ENCODE assay signal across 24 cellular contexts in genomic region chr22:10780281-10780680, GRCh38.
DNase-seq lines count a peak whose midpoint lies in the region; ATAC-seq, FAIRE-seq and TF ChIP-seq lines count a peak whose summit lies in the region.
"Had no signal": no experiment of that assay in that cellular context is flagged by ENCODE, and none has a peak within 500 bp of the region (broad histone marks: within the 10 kb centered on the region; RNA-seq: fewer than 3 reads in every experiment).

No MANE protein-coding gene starts in this region.

- H3K36me3 Mint-ChIP-seq in stimulated activated effector memory CD8-positive, alpha-beta T cell treated with anti-CD3 and anti-CD28 coated beads, Interleukin-12 subunit alpha, Interleukin-12 subunit beta, amount 100 ng/mL, for 72 hours = no peaks in the 10 kb centered on the region
- peaks cover 12% of the 10 kb centered on the region for H3K36me3 Mint-ChIP-seq in mesothelial cell of epicardium

- H3K9me3 Mint-ChIP-seq in stimulated activated effector memory CD8-positive, alpha-beta T cell treated with anti-CD3 and anti-CD28 coated beads, Interleukin-12 subunit alpha, Interleukin-12 subunit beta, amount 100 ng/mL, for 72 hours = peaks cover 20% of the 10 kb centered on the region
- peaks cover 57% of the 10 kb centered on the region for H3K9me3 Mint-ChIP-seq in mesothelial cell of epicardium

- H3K27me3 Mint-ChIP-seq in mesothelial cell of epicardium (ENCODE audit: low read depth) = no peaks in the 10 kb centered on the region
- H3K27me3 Mint-ChIP-seq: activated CD8-positive, alpha-beta memory T cell treated with anti-CD3 and anti-CD28 coated beads, Interleukin-2, amount 10 ng/mL, durations not matched to agents 7 days and 5 days; progenitor cell of endocrine pancreas had no signal

- TF ChIP-seq CTCF in mesothelial cell of epicardium (IDR thresholded peaks at IDR 0.05; ENCODE audit: unreplicated experiment) = no peak

- DNase-seq in GM03348 (ENCODE audit: low spot score) (peak; percentile 0), RCC 7860 (ENCODE audit: low spot score) (peak; percentile 14), left lobe of liver (ENCODE audit: low spot score) (no peak), mesothelial cell of epicardium (ENCODE audit: low spot score in 2 of 2, unreplicated experiment in 2 of 2) (no peak), DMS 273 treated with DMSO at 0.1 percent for 48 hours (lab: John Stamatoyannopoulos, UW) (no peak), AG08395 (ENCODE audit: low spot score) (no peak)
- no peak for DNase-seq in stimulated activated effector memory CD8-positive, alpha-beta T cell treated with anti-CD3 and anti-CD28 coated beads, Interleukin-12 subunit alpha, Interleukin-12 subunit beta, amount 100 ng/mL, for 72 hours (ENCODE audit: low spot score in 2 of 2)
- DNase-seq: activated CD4-positive, alpha-beta T cell treated with anti-CD3 and anti-CD28 coated beads, Interleukin-2, amount 50 U/mL, for 1 hour; activated CD8-positive, alpha-beta memory T cell treated with anti-CD3 and anti-CD28 coated beads, Interleukin-2, amount 10 ng/mL, durations not matched to agents 7 days and 5 days; activated naive CD4-positive, alpha-beta T cell treated with anti-CD3 and anti-CD28 coated beads for 36 hours; adrenal gland; brain microvascular endothelial cell; COR-L47; GDM1; Karpas-422; kidney; NCI-H1436 treated with DMSO at 0.1 percent for 48 hours; NCI-H2107; NCI-H446; NCI-H774; stomach; T-helper 9 cell had no signal

- ATAC-seq in left lobe of liver = peak; percentile 22
- peak; percentile 3 for ATAC-seq in stimulated activated effector memory CD8-positive, alpha-beta T cell treated with anti-CD3 and anti-CD28 coated beads, Interleukin-12 subunit alpha, Interleukin-12 subunit beta, amount 100 ng/mL, for 72 hours
- ATAC-seq: activated CD8-positive, alpha-beta memory T cell treated with anti-CD3 and anti-CD28 coated beads, Interleukin-2, amount 10 ng/mL, durations not matched to agents 7 days and 5 days had no signal

- no peaks in the 10 kb centered on the region for H3K4me1 Mint-ChIP-seq in stimulated activated effector memory CD8-positive, alpha-beta T cell treated with anti-CD3 and anti-CD28 coated beads, Interleukin-12 subunit alpha, Interleukin-12 subunit beta, amount 100 ng/mL, for 72 hours
- no peaks in the 10 kb centered on the region for H3K4me1 Mint-ChIP-seq in mesothelial cell of epicardium
- H3K4me1 Mint-ChIP-seq: activated CD8-positive, alpha-beta memory T cell treated with anti-CD3 and anti-CD28 coated beads, Interleukin-2, amount 10 ng/mL, durations not matched to agents 7 days and 5 days had no signal

- no peak overlapping the region for H3K4me3 Mint-ChIP-seq in stimulated activated effector memory CD8-positive, alpha-beta T cell treated with anti-CD3 and anti-CD28 coated beads, Interleukin-12 subunit alpha, Interleukin-12 subunit beta, amount 100 ng/mL, for 72 hours
- H3K4me3 Mint-ChIP-seq in mesothelial cell of epicardium = no peak overlapping the region
- H3K4me3 Mint-ChIP-seq: activated CD8-positive, alpha-beta memory T cell treated with anti-CD3 and anti-CD28 coated beads, Interleukin-2, amount 10 ng/mL, durations not matched to agents 7 days and 5 days; activated naive CD4-positive, alpha-beta T cell treated with anti-CD3 and anti-CD28 coated beads for 36 hours had no signal

- no peak overlapping the region for H3K27ac Mint-ChIP-seq in stimulated activated effector memory CD8-positive, alpha-beta T cell treated with anti-CD3 and anti-CD28 coated beads, Interleukin-12 subunit alpha, Interleukin-12 subunit beta, amount 100 ng/mL, for 72 hours
- H3K27ac Mint-ChIP-seq in mesothelial cell of epicardium = no peak overlapping the region
- H3K27ac Mint-ChIP-seq: activated CD8-positive, alpha-beta memory T cell treated with anti-CD3 and anti-CD28 coated beads, Interleukin-2, amount 10 ng/mL, durations not matched to agents 7 days and 5 days; activated naive CD4-positive, alpha-beta T cell treated with anti-CD3 and anti-CD28 coated beads for 36 hours; progenitor cell of endocrine pancreas had no signal

- no peak for FAIRE-seq in RCC 7860 (lab: Jason Lieb, UNC)
- FAIRE-seq: HTR-8/SVneo, kidney had no signal

Comparison
In these comparisons a context has a peak if more than half of its experiments do, and no peak if none do; other contexts are left out.
1. DNase-seq: peak in GM03348 (single experiment) and RCC 7860 (single experiment); none in left lobe of liver (single experiment), stimulated activated effector memory CD8-positive, alpha-beta T cell treated with anti-CD3 and anti-CD28 coated beads, Interleukin-12 subunit alpha, Interleukin-12 subunit beta, amount 100 ng/mL, for 72 hours (0 of 2), mesothelial cell of epicardium (0 of 2), DMS 273 treated with DMSO at 0.1 percent for 48 hours (single experiment) and AG08395 (single experiment).